26 cellular contexts compared by ENCODE assay signal in the genomic region with DNA sequence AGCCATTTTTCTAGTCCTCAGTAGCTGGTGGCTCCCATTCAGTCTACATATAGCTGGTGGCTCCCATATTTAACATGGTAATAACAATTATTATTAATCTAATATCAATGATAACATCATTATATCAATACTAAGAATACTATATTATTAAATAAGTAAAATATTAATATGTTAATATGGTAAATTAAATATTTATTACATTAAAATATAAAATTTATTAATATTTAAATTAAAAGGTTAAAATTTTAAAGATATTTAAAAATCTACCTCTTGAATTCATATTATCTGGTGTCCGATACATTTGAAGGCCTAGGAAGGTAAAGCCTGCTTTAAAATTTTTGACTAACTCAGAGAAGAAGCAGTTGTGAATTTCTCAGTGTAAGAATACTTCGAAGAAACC.
DNase-seq lines count a peak whose midpoint lies in the region; ATAC-seq, FAIRE-seq and TF ChIP-seq lines count a peak whose summit lies in the region.
"Had no signal": no experiment of that assay in that cellular context is flagged by ENCODE, and none has a peak within 500 bp of the region (broad histone marks: within the 10 kb centered on the region; RNA-seq: fewer than 3 reads in every experiment).

No MANE protein-coding gene starts in this region.

- intact Hi-C loops in K562 (cut with micrococcal nuclease) (loop anchor here (5.0 kb wide), 1 partner anchor 73 kb away; no protein-coding TSS in a partner anchor), kidney (cut with DNase I) (no loop called here), left ventricle myocardium superior (cut with micrococcal nuclease) (no loop called here), upper lobe of right lung (cut with DNase I) (no loop called here)

- H3K36me3 ChIP-seq in K562 (ENCODE audit: control insufficient read depth, insufficient read depth, low read length) (peaks cover 4% of the 10 kb centered on the region; the same call in 1 of the 3 replicates), kidney (ENCODE audit: control insufficient read depth in 1 of 2, insufficient read depth in 2 of 2, low read length in 2 of 2) (no peaks in the 10 kb centered on the region), upper lobe of right lung (no peaks in the 10 kb centered on the region)
- H3K36me3 ChIP-seq: BE2C; BLaER1 treated with 17β-estradiol and CSF1 and Interleukin-3, amounts not matched to agents 10 nM and 100 nM had no signal

- ATAC-seq in K562, result no peak
- no peak for ATAC-seq in left ventricle myocardium superior
- no peak for ATAC-seq in HG03280 (IDR thresholded peaks at IDR 0.05; ENCODE audit: unreplicated experiment)
- ATAC-seq in upper lobe of right lung, result no peak
- ATAC-seq: A549, GM23338 had no signal

- POLR2A ChIA-PET in K562 (lab: Yijun Ruan, JAX), result interaction anchor here (0.6 to 1.3 kb wide), 2 partner anchors 15 to 18 kb away, joined by 3 read pairs; no protein-coding TSS in a partner anchor

- no peak for TF ChIP-seq RAD21 in K562 (CRISPR knock-in tag; conservative IDR thresholded peaks at IDR 0.05 in 1 of 2, IDR thresholded peaks at IDR 0.05 in 1 of 2)

- FAIRE-seq in A204.1 (lab: Jason Lieb, UNC), result peak; percentile 61
- peak; percentile 80 for FAIRE-seq in RCC 7860 (lab: Jason Lieb, UNC)
- FAIRE-seq in K562 (lab: Jason Lieb, UNC), result no peak
- peak; percentile 72 for FAIRE-seq in kidney (lab: Jason Lieb, UNC)
- FAIRE-seq: A549, D721Med, GM12891, GM18507 had no signal

- no peaks in the 10 kb centered on the region; the same call in 1 of the 2 replicates for H3K9me3 ChIP-seq in K562 (replicated peaks; ENCODE audit: control insufficient read depth, insufficient read depth, low read depth, low read length)
- no peaks in the 10 kb centered on the region for H3K9me3 ChIP-seq in kidney (ENCODE audit: control insufficient read depth in 1 of 2, low read length in 2 of 2)
- no peaks in the 10 kb centered on the region for H3K9me3 ChIP-seq in upper lobe of right lung
- H3K9me3 ChIP-seq: A549; BE2C; BLaER1 treated with 17β-estradiol and CSF1 and Interleukin-3, amounts not matched to agents 10 nM and 100 nM had no signal

- no peak overlapping the region for H3K4me2 ChIP-seq in K562 (ENCODE audit: insufficient read depth, low read length)
- H3K4me2 ChIP-seq: A549; BLaER1 treated with 17β-estradiol and CSF1 and Interleukin-3, amounts not matched to agents 10 nM and 100 nM; GM23338 had no signal

- DNase-seq in RCC 7860 (ENCODE audit: low spot score) (no peak), K562 (ENCODE audit: extremely low read depth in 1 of 4, low spot score in 3 of 4) (no peak), kidney (no peak), left ventricle myocardium superior (no peak), NCI-H524 (lab: John Stamatoyannopoulos, UW) (no peak), upper lobe of right lung (no peak)
- DNase-seq: ACHN; AML-193; BE2C; CD4-positive, alpha-beta T cell; CD8-positive, alpha-beta memory T cell; DMS 273 treated with DMSO at 0.1 percent for 48 hours; DMS79; EL; GF-D8; H9; HFFc6 had no signal

- H3K4me1 ChIP-seq in K562 (replicated peaks in 1 of 2; ENCODE audit: control insufficient read depth in 2 of 2, insufficient read depth in 2 of 2, low read length in 2 of 2) (peaks cover 0 to 9% of the 10 kb centered on the region in 2 experiments; a peak in 2 of 5 replicates), kidney (ENCODE audit: control insufficient read depth in 1 of 2, insufficient read depth in 1 of 2, low read depth in 1 of 2, low read length in 2 of 2) (no peaks in the 10 kb centered on the region), upper lobe of right lung (no peaks in the 10 kb centered on the region)
- H3K4me1 ChIP-seq: A549; BE2C; BLaER1 treated with 17β-estradiol and CSF1 and Interleukin-3, amounts not matched to agents 10 nM and 100 nM had no signal

- TF ChIP-seq POLR2A in K562 (conservative IDR thresholded peaks at IDR 0.05), result no peak

- no peaks in the 10 kb centered on the region for H3K9me1 ChIP-seq in K562 (ENCODE audit: control insufficient read depth, insufficient read depth, low read length)

- no peak overlapping the region for H3K9ac ChIP-seq in K562 (ENCODE audit: insufficient read depth in 1 of 2, low read depth in 2 of 2, low read length in 2 of 2)
- no peak overlapping the region for H3K9ac ChIP-seq in kidney (ENCODE audit: low read length in 2 of 2)
- H3K9ac ChIP-seq: BLaER1 treated with 17β-estradiol and CSF1 and Interleukin-3, amounts not matched to agents 10 nM and 100 nM had no signal

- BruUV-seq in K562 (replicated peaks; lab: Mats Ljungman, UMichigan), result no TSS peak

- H3K27ac ChIP-seq in K562 (ENCODE audit: extremely low read depth, low read depth, low read length) (no peak overlapping the region), kidney (ENCODE audit: low read depth in 2 of 2, low read length in 2 of 2) (no peak overlapping the region), upper lobe of right lung (no peak overlapping the region)
- H3K27ac ChIP-seq: 22Rv1; A549; BLaER1 treated with 17β-estradiol and CSF1 and Interleukin-3, amounts not matched to agents 10 nM and 100 nM had no signal

- no peaks in the 10 kb centered on the region for H4K20me1 ChIP-seq in K562 (replicated peaks; ENCODE audit: control insufficient read depth, insufficient read depth, low read length)
- H4K20me1 ChIP-seq: BLaER1 treated with 17β-estradiol and CSF1 and Interleukin-3, amounts not matched to agents 10 nM and 100 nM had no signal

- TF ChIP-seq CTCF in K562 (IDR thresholded peaks at IDR 0.05 in 2 of 3, conservative IDR thresholded peaks at IDR 0.05 in 1 of 3; ENCODE audit: insufficient read depth in 2 of 3, low read depth in 1 of 3, low read length in 3 of 3) (no peak), kidney (IDR thresholded peaks at IDR 0.05; ENCODE audit: borderline replicate concordance, extremely low read depth, insufficient read depth) (no peak), upper lobe of right lung (IDR thresholded peaks at IDR 0.05) (no peak)

- H3K4me3 ChIP-seq in K562, result no peak overlapping the region
- H3K4me3 ChIP-seq in kidney (ENCODE audit: low read length in 2 of 2), result no peak overlapping the region
- no peak overlapping the region for H3K4me3 ChIP-seq in upper lobe of right lung
- H3K4me3 ChIP-seq: A549; BLaER1 treated with 17β-estradiol and CSF1 and Interleukin-3, amounts not matched to agents 10 nM and 100 nM; GM23338 had no signal

- no peak for TF ChIP-seq EP300 in K562 (IDR thresholded peaks at IDR 0.05; ENCODE audit: low read length)

- CTCF ChIA-PET in K562 (lab: Yijun Ruan, JAX; ENCODE audit: low intra/inter-chr PET ratio), result no interaction called here

- no peak overlapping the region for H2AFZ ChIP-seq in K562 (ENCODE audit: low read depth, low read length)
- H2AFZ ChIP-seq: GM23338 had no signal

- 89% methylated on average over 2 of the region's 2 CpGs for WGBS in K562 (ENCODE audit: insufficient coverage, low coverage, missing lambda C conversion rate)

- no peaks in the 10 kb centered on the region for H3K79me2 ChIP-seq in K562 (ENCODE audit: control insufficient read depth, insufficient read depth, low read length)

- no peaks in the 10 kb centered on the region for H3K27me3 ChIP-seq in K562 (ENCODE audit: control insufficient read depth in 2 of 2, insufficient read depth in 2 of 2, low read length in 2 of 2)
- no peaks in the 10 kb centered on the region for H3K27me3 ChIP-seq in upper lobe of right lung
- H3K27me3 ChIP-seq: BE2C; BLaER1 treated with 17β-estradiol and CSF1 and Interleukin-3, amounts not matched to agents 10 nM and 100 nM had no signal

- in situ Hi-C loops in K562 (cut with MboI), result no loop called here

TF ChIP-seq in K562, 482 proteins besides CTCF, POLR2A, EP300 and RAD21:
- no peak for TF ChIP-seq POLR2AphosphoS5 (IDR thresholded peaks at IDR 0.05; ENCODE audit: control insufficient read depth, insufficient read depth, low read depth, low read length)
- 0 out of 2 replicates have a peak, but pooled peaks have one; percentile 0 for TF ChIP-seq POLR2G (IDR thresholded peaks at IDR 0.05; ENCODE audit: low read depth, low read length)
TF ChIP-seq in K562: peak in this region for 1.
